ENCODE assay signal across 12 cellular contexts in the genomic region with DNA sequence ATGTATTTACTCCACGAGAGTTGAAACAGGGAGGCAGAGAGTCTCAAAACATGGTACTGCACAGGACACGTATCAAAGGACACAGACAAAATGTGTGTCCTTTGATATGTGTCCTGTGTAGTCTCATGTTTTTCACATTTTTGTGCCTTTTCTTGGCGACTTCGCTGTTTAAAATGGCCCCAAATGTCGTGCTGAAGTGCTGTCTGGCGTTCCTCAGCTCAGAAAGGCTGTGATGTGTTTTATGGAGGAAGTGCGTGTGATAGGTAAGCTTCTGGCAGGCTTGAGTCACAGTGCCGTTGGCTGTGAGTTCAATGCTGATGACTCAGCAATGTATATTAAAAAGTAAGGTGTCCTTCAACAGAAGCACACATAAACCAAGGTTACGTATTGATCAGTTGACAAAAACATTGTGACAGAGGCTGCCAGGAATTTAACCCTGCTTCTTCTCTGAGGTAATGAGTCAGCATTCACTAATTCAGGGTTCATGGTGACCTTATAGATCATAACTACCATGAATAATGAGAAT.
DNase-seq lines count a peak whose midpoint lies in the region; ATAC-seq, FAIRE-seq and TF ChIP-seq lines count a peak whose summit lies in the region.
"Had no signal": no experiment of that assay in that cellular context is flagged by ENCODE, and none has a peak within 500 bp of the region (broad histone marks: within the 10 kb centered on the region; RNA-seq: fewer than 3 reads in every experiment).

No MANE protein-coding gene starts in this region.

- H3K4me3 ChIP-seq in RWPE2 (ENCODE audit: severe bottlenecking) (no peak overlapping the region), fibroblast of villous mesenchyme (ENCODE audit: low read depth, low read length) (no peak overlapping the region), aorta (ENCODE audit: low read length in 2 of 2) (no peak overlapping the region)
- H3K4me3 ChIP-seq: GM23338 had no signal

- peak; percentile 90 for FAIRE-seq in urothelium cell line (lab: Jason Lieb, UNC)

- no peak for TF ChIP-seq CTCF in RWPE2 (IDR thresholded peaks at IDR 0.05; ENCODE audit: poor library complexity, severe bottlenecking)
- no peak for TF ChIP-seq CTCF in fibroblast of villous mesenchyme (IDR thresholded peaks at IDR 0.05; ENCODE audit: insufficient read depth, low read depth, low read length)

- H3K36me3 ChIP-seq in RWPE2 (ENCODE audit: low read depth) (no peaks in the 10 kb centered on the region), aorta (ENCODE audit: control insufficient read depth in 1 of 2, insufficient read depth in 2 of 2, low read length in 1 of 2) (no peaks in the 10 kb centered on the region)

- peak; percentile 35 for DNase-seq in stimulated activated CD4-positive, alpha-beta T cell treated with anti-CD3 and anti-CD28 coated beads, Interleukin-1b, Interleukin-23, amount 100 ng/mL, for 48 hours
- no peak for DNase-seq in stimulated activated CD4-positive, alpha-beta T cell treated with anti-CD3 and anti-CD28 coated beads, Interleukin-2, amount 100 ng/mL, for 24 hours
- DNase-seq in RWPE2 (ENCODE audit: low spot score), result no peak
- peak; percentile 46 for DNase-seq in fibroblast of villous mesenchyme (ENCODE audit: low read depth)
- DNase-seq in urothelium cell line (ENCODE audit: low spot score), result peak; percentile 73
- DNase-seq in AG08395 (ENCODE audit: low spot score), result no peak
- no peak for DNase-seq in aorta
- no peak for DNase-seq in cortex of kidney (lab: John Stamatoyannopoulos, UW)
- DNase-seq: activated T-cell treated with anti-CD3 and anti-CD28 coated beads, Interleukin-2, amount 50 U/mL, for 1 hour; nephron progenitor cell; stimulated activated CD4-positive, alpha-beta T cell treated with anti-CD3 and anti-CD28 coated beads, Interleukin-12 subunit alpha, Interleukin-12 subunit beta, amount 100 ng/mL, for 4 hours had no signal

- ATAC-seq in RWPE2 (ENCODE audit: low read depth) (peak; percentile 76), aorta (ENCODE audit: low FRiP score) (no peak)

- WGBS in aorta, 2 donors, result 75 to 76% methylated on average over 9 of the region's 9 CpGs

- intact Hi-C loops in aorta (cut with DNase I), result loop anchor here in 1 of 2 donors (10.0 kb wide), 1 partner anchor 1043 kb away; no protein-coding TSS in a partner anchor

- H3K27ac ChIP-seq in RWPE2 (ENCODE audit: poor library complexity, severe bottlenecking) (no peak overlapping the region), aorta (ENCODE audit: low read depth in 1 of 2, low read length in 2 of 2) (no peak overlapping the region)

- H3K4me1 ChIP-seq in RWPE2 (ENCODE audit: insufficient read depth, poor library complexity, severe bottlenecking) (peaks cover 6% of the 10 kb centered on the region), aorta (ENCODE audit: control insufficient read depth in 1 of 2, insufficient read depth in 2 of 2, low read length in 2 of 2) (no peaks in the 10 kb centered on the region)

- H3K27me3 ChIP-seq in RWPE2 (ENCODE audit: insufficient read depth, poor library complexity, severe bottlenecking) (no peaks in the 10 kb centered on the region), aorta (ENCODE audit: control insufficient read depth in 1 of 2, insufficient read depth in 2 of 2, low read length in 1 of 2) (no peaks in the 10 kb centered on the region)

- no peaks in the 10 kb centered on the region for H3K9me3 ChIP-seq in RWPE2 (ENCODE audit: severe bottlenecking)
- H3K9me3 ChIP-seq in aorta (ENCODE audit: control insufficient read depth, low read length), result no peaks in the 10 kb centered on the region

Comparison
In these comparisons a context has a peak if more than half of its experiments do, and no peak if none do; other contexts are left out.
1. DNase-seq: peak in stimulated activated CD4-positive, alpha-beta T cell treated with anti-CD3 and anti-CD28 coated beads, Interleukin-1b, Interleukin-23, amount 100 ng/mL, for 48 hours (single experiment), fibroblast of villous mesenchyme (single experiment) and urothelium cell line (single experiment); none in stimulated activated CD4-positive, alpha-beta T cell treated with anti-CD3 and anti-CD28 coated beads, Interleukin-2, amount 100 ng/mL, for 24 hours (0 of 2), RWPE2 (single experiment), AG08395 (single experiment), aorta (0 of 2) and cortex of kidney (single experiment).